ENCODE assay signal across 13 cellular contexts in the genomic region with DNA sequence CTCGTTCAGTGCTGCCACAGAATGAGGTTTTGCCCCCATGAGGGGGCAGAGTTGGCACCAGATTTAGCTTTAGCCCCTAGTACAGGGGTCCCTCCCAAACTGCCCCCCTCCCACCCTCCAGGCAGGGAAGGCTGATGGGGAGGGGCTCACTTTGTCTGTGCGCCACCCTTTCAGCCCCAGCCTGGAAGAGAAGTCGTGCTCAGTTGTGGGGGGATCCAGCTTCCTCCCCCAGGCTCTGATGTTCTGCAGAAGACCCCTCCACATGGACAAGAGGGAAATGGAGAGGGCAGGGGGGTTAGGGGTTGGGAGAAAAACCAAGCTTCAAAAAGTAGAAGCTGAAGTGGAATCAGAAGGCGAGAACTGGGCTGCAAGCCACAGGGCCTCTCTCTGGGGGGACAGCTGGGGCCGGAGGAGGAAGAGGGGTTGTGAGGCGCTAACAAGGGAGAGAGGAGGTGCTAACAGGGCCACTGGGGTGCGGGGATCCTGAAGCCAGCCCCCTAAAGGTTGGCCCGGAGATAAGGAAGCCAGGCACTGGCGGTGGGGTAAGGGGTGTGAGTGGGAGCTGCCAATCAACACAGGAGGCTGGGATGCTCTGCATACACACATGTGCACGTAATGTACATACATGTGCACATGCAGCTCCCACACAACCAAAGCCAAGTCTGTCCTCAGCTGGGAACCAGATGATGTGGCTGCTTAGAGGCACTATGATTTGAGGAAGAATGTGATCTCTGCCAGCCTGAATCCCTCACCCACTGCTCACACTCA. TPM values are rescaled to one million over a fixed set of nuclear protein-coding genes. Genes with fewer than 3 reads are reported as not detected.
DNase-seq lines count a peak whose midpoint lies in the region; ATAC-seq and TF ChIP-seq lines count a peak whose summit lies in the region.
"Had no signal": no experiment of that assay in that cellular context is flagged by ENCODE, and none has a peak within 500 bp of the region (broad histone marks: within the 10 kb centered on the region; RNA-seq: fewer than 3 reads in every experiment).

No MANE protein-coding gene starts in this region.

- peak overlapping the region; percentile 78 for H3K4me2 ChIP-seq in skeletal muscle satellite cell (ENCODE audit: low read length)

- peaks cover 9% of the 10 kb centered on the region for H3K4me1 ChIP-seq in RWPE2 (ENCODE audit: insufficient read depth, poor library complexity, severe bottlenecking)
- peaks cover 64% of the 10 kb centered on the region for H3K4me1 ChIP-seq in skeletal muscle satellite cell (ENCODE audit: control insufficient read depth, insufficient read depth, low read length)

- H3K27me3 ChIP-seq in RWPE2 (ENCODE audit: insufficient read depth, poor library complexity, severe bottlenecking) (no peaks in the 10 kb centered on the region), skeletal muscle satellite cell (ENCODE audit: control insufficient read depth, insufficient read depth, low read length) (no peaks in the 10 kb centered on the region)
- H3K27me3 ChIP-seq: heart right ventricle had no signal

- no peak overlapping the region for H3K4me3 ChIP-seq in RWPE2 (ENCODE audit: severe bottlenecking)
- H3K4me3 ChIP-seq in fibroblast of the aortic adventitia (ENCODE audit: low read depth, low read length), result peak overlapping the region; percentile 55
- peak overlapping the region; percentile 55 for H3K4me3 ChIP-seq in skeletal muscle satellite cell (ENCODE audit: low read length)
- H3K4me3 ChIP-seq: heart right ventricle had no signal

- TF ChIP-seq CTCF in RWPE2 (IDR thresholded peaks at IDR 0.05; ENCODE audit: poor library complexity, severe bottlenecking) (no peak), fibroblast of the aortic adventitia (IDR thresholded peaks at IDR 0.05; ENCODE audit: insufficient read depth, low read length) (no peak)

- H3K27ac ChIP-seq in RWPE2 (ENCODE audit: poor library complexity, severe bottlenecking), result no peak overlapping the region

- H3K9ac ChIP-seq in skeletal muscle satellite cell (ENCODE audit: low read depth, low read length), result peak overlapping the region; percentile 48

- H3K36me3 ChIP-seq in RWPE2 (ENCODE audit: low read depth), result no peaks in the 10 kb centered on the region
- no peaks in the 10 kb centered on the region for H3K36me3 ChIP-seq in skeletal muscle satellite cell (ENCODE audit: insufficient read depth, low read length)
- H3K36me3 ChIP-seq: heart right ventricle had no signal

- H3K9me3 ChIP-seq in RWPE2 (ENCODE audit: severe bottlenecking), result no peaks in the 10 kb centered on the region
- H3K9me3 ChIP-seq in skeletal muscle satellite cell (replicated peaks; ENCODE audit: low read length), result no peaks in the 10 kb centered on the region
- H3K9me3 ChIP-seq: heart right ventricle had no signal

- peak; percentile 36 for DNase-seq in D341Med (ENCODE audit: low spot score)
- DNase-seq in RWPE2 (ENCODE audit: low spot score), result peak; percentile 41
- DNase-seq in fibroblast of the aortic adventitia (ENCODE audit: low read depth), result peak; percentile 55
- DNase-seq in NCI-H226, result no peak
- no peak for DNase-seq in activated CD4-positive, alpha-beta T cell treated with anti-CD3 and anti-CD28 coated beads for 4 hours
- DNase-seq: activated T-cell treated with anti-CD3 and anti-CD28 coated beads, Interleukin-2, amount 50 U/mL, for 1 hour; NCI-H1105; T-helper 9 cell had no signal

- ATAC-seq in RWPE2 (ENCODE audit: low read depth), result no peak
- no peak for ATAC-seq in HG03135 (IDR thresholded peaks at IDR 0.05; ENCODE audit: unreplicated experiment)
- ATAC-seq in GM21390 (IDR thresholded peaks at IDR 0.05; ENCODE audit: unreplicated experiment), result no peak

RNA-seq across cellular contexts. Expression of a gene that starts 7.0 kb away (rescaled TPM):
- 0.09 TPM in 1 of 2 replicates, not detected in the other for total RNA-seq in fibroblast of the aortic adventitia (ENCODE audit: low replicate concordance)
- 0.25 TPM in 1 of 2 replicates, not detected in the other for total RNA-seq in skeletal muscle satellite cell (2012; rRNA removed)
- total RNA-seq: heart right ventricle, subcutaneous adipose tissue had no signal

Comparison
In these comparisons a context has a peak if more than half of its experiments do, and no peak if none do; other contexts are left out.
1. DNase-seq: peak in D341Med (single experiment), RWPE2 (single experiment) and fibroblast of the aortic adventitia (single experiment); none in NCI-H226 (single experiment) and activated CD4-positive, alpha-beta T cell treated with anti-CD3 and anti-CD28 coated beads for 4 hours (0 of 2).